Comparison of ENCODE assay signal across 2 cellular contexts in genomic region chr10:68124718-68125117, GRCh38.
TF ChIP-seq lines count a peak whose summit lies in the region.

No MANE protein-coding gene starts in this region.

TF ChIP-seq in GM23338, 12 proteins besides CTCF, POLR2A, EP300 and RAD21:
- no peak for TF ChIP-seq ZNF114 (CRISPR knock-in tag; IDR thresholded peaks at IDR 0.05)
- no peak for TF ChIP-seq POLR2AphosphoS5 (IDR thresholded peaks at IDR 0.05; ENCODE audit: low read depth)
- no peak for TF ChIP-seq JUNB (IDR thresholded peaks at IDR 0.05; ENCODE audit: unreplicated experiment)
- no peak for TF ChIP-seq ETS1 (IDR thresholded peaks at IDR 0.05)
- no peak for TF ChIP-seq EZH2phosphoT487 (IDR thresholded peaks at IDR 0.05; ENCODE audit: unreplicated experiment)
- TF ChIP-seq NANOG (IDR thresholded peaks at IDR 0.05; ENCODE audit: borderline replicate concordance), result no peak
- TF ChIP-seq CREB1 (CRISPR knock-in tag; IDR thresholded peaks at IDR 0.05; ENCODE audit: low read depth), result no peak
- TF ChIP-seq EZH2 (IDR thresholded peaks at IDR 0.05; ENCODE audit: low read depth, unreplicated experiment), result no peak

TF ChIP-seq in IMR-90, 13 proteins besides CTCF, POLR2A, EP300 and RAD21:
- no peak for TF ChIP-seq RCOR1 (IDR thresholded peaks at IDR 0.05; ENCODE audit: insufficient replicate concordance, low read length)
- TF ChIP-seq USF2 (IDR thresholded peaks at IDR 0.05; ENCODE audit: low read depth, low read length), result no peak
- TF ChIP-seq BHLHE40 (IDR thresholded peaks at IDR 0.05; ENCODE audit: low read depth, low read length), result no peak
- no peak for TF ChIP-seq ELK1 (IDR thresholded peaks at IDR 0.05; ENCODE audit: borderline replicate concordance, low read depth, low read length)
- TF ChIP-seq RFX5 (IDR thresholded peaks at IDR 0.05; ENCODE audit: low read depth, low read length), result no peak
- TF ChIP-seq MAZ (IDR thresholded peaks at IDR 0.05; ENCODE audit: borderline replicate concordance, low read depth, low read length), result no peak
- no peak for TF ChIP-seq CHD1 (IDR thresholded peaks at IDR 0.05; ENCODE audit: low read depth, low read length)
- TF ChIP-seq MAFK (IDR thresholded peaks at IDR 0.05; ENCODE audit: low read depth, low read length), result no peak
- no peak for TF ChIP-seq MXI1 (IDR thresholded peaks at IDR 0.05; ENCODE audit: borderline replicate concordance, low read depth, low read length)
- no peak for TF ChIP-seq SMC3 (IDR thresholded peaks at IDR 0.05; ENCODE audit: low read depth, low read length)
- no peak for TF ChIP-seq NFE2L2 (IDR thresholded peaks at IDR 0.05; ENCODE audit: low read depth, low read length)
TF ChIP-seq in IMR-90: peak in this region for 0.
